3 cellular contexts compared by ENCODE assay signal in genomic region chr2:241302759-241303651, GRCh38.
A peak's percentile ranks its signal among the peaks of the same experiment; 100 is the strongest.
TF ChIP-seq lines count a peak whose summit lies in the region.

No MANE protein-coding gene starts in this region.

TF ChIP-seq in A549, 52 proteins besides CTCF, POLR2A, EP300 and RAD21:
- TF ChIP-seq JUNB (IDR thresholded peaks at IDR 0.05) = no peak
- no peak for TF ChIP-seq REST (IDR thresholded peaks at IDR 0.05)
- no peak for TF ChIP-seq NPAS2 (CRISPR knock-in tag; IDR thresholded peaks at IDR 0.05; ENCODE audit: borderline replicate concordance)
- no peak for TF ChIP-seq MAX (IDR thresholded peaks at IDR 0.05)
- TF ChIP-seq SMC3 (IDR thresholded peaks at IDR 0.05) = no peak
- TF ChIP-seq CBX8 (IDR thresholded peaks at IDR 0.05) = no peak
- TF ChIP-seq FOXS1 (CRISPR knock-in tag; IDR thresholded peaks at IDR 0.05) = no peak

TF ChIP-seq in GM12878, 131 proteins besides CTCF, POLR2A, EP300 and RAD21:
- no peak for TF ChIP-seq TBL1XR1 (IDR thresholded peaks at IDR 0.05; ENCODE audit: low read depth, low read length)
- no peak for TF ChIP-seq PBX3 (IDR thresholded peaks at IDR 0.05; ENCODE audit: insufficient replicate concordance, low read depth, low read length)
- TF ChIP-seq ZNF24 (IDR thresholded peaks at IDR 0.05) = no peak
- TF ChIP-seq USF1 (IDR thresholded peaks at IDR 0.05; ENCODE audit: borderline replicate concordance, extremely low read length, insufficient read depth, low read depth, low read length) = no peak
- no peak for TF ChIP-seq IRF4 (IDR thresholded peaks at IDR 0.05; ENCODE audit: low read depth, low read length)
- TF ChIP-seq JUNB (IDR thresholded peaks at IDR 0.05) = no peak
- TF ChIP-seq IKZF2 (IDR thresholded peaks at IDR 0.05) = no peak
- TF ChIP-seq LARP7 (IDR thresholded peaks at IDR 0.05) = no peak
- no peak for TF ChIP-seq CBFB (IDR thresholded peaks at IDR 0.05; ENCODE audit: low read depth)
- TF ChIP-seq KDM1A (IDR thresholded peaks at IDR 0.05; ENCODE audit: borderline replicate concordance) = no peak

TF ChIP-seq in HepG2, 621 proteins besides CTCF, POLR2A, EP300 and RAD21:
- TF ChIP-seq NFATC3 (CRISPR knock-in tag; IDR thresholded peaks at IDR 0.05) (0 out of 2 replicates have a peak, but pooled peaks have one; percentile 35), ZNF687 (CRISPR knock-in tag; IDR thresholded peaks at IDR 0.05) (peak; percentile 32; the same call in 1 of the 2 replicates), CC2D1A (CRISPR knock-in tag; IDR thresholded peaks at IDR 0.05) (no peak), NR2F6 (IDR thresholded peaks at IDR 0.05) (no peak), NR2F6 (CRISPR knock-in tag; IDR thresholded peaks at IDR 0.05) (no peak), ZNF572 (CRISPR knock-in tag; IDR thresholded peaks at IDR 0.05) (0 out of 2 replicates have a peak, but pooled peaks have one; percentile 43), ZNF598 (CRISPR knock-in tag; IDR thresholded peaks at IDR 0.05; ENCODE audit: borderline replicate concordance) (0 out of 2 replicates have a peak, but pooled peaks have one; percentile 30), ZNF891 (CRISPR knock-in tag; IDR thresholded peaks at IDR 0.05) (peak; percentile 48; the same call in 1 of the 2 replicates), MAX (IDR thresholded peaks at IDR 0.05) (no peak), TOE1 (CRISPR knock-in tag; IDR thresholded peaks at IDR 0.05) (no peak), MYC (CRISPR knock-in tag; IDR thresholded peaks at IDR 0.05; ENCODE audit: borderline replicate concordance) (no peak), ZNF749 (CRISPR knock-in tag; IDR thresholded peaks at IDR 0.05; ENCODE audit: borderline replicate concordance) (no peak), ATF7-NPFF (CRISPR knock-in tag; IDR thresholded peaks at IDR 0.05; ENCODE audit: low read depth) (0 out of 2 replicates have a peak, but pooled peaks have one; percentile 24), HNF1B (CRISPR knock-in tag; IDR thresholded peaks at IDR 0.05) (peak; percentile 48; the same call in 1 of the 2 replicates), SAFB2 (CRISPR knock-in tag; IDR thresholded peaks at IDR 0.05; ENCODE audit: borderline replicate concordance, low read depth) (0 out of 2 replicates have a peak, but pooled peaks have one; percentile 42)
